18 cellular contexts compared by ENCODE assay signal in genomic region chr17:29757788-29758187, GRCh38.
A peak's percentile ranks its signal among the peaks of the same experiment; 100 is the strongest.
DNase-seq lines count a peak whose midpoint lies in the region; ATAC-seq and TF ChIP-seq lines count a peak whose summit lies in the region.
"Had no signal": no experiment of that assay in that cellular context is flagged by ENCODE, and none has a peak within 500 bp of the region (broad histone marks: within the 10 kb centered on the region; RNA-seq: fewer than 3 reads in every experiment).

No MANE protein-coding gene starts in this region.

- TF ChIP-seq EP300 in transverse colon (IDR thresholded peaks at IDR 0.05; ENCODE audit: low read depth) = no peak

- H3K9me3 ChIP-seq in CD4-positive, alpha-beta memory T cell (ENCODE audit: control insufficient read depth in 1 of 2, low read length in 2 of 2) = no peaks in the 10 kb centered on the region
- H3K9me3 ChIP-seq in transverse colon = no peaks in the 10 kb centered on the region
- H3K9me3 ChIP-seq: colonic mucosa, heart left ventricle, prostate gland, uterus had no signal

- H3K4me1 Mint-ChIP-seq in CD4-positive, alpha-beta memory T cell = peaks cover 21 to 65% (median 41%) of the 10 kb centered on the region in 4 donors
- H3K4me1 Mint-ChIP-seq in activated CD8-positive, alpha-beta T cell treated with anti-CD3 and anti-CD28 coated beads for 36 hours (ENCODE audit: low read depth) = peaks cover 41% of the 10 kb centered on the region
- peaks cover 10 to 72% (median 47%) of the 10 kb centered on the region in 4 donors for H3K4me1 Mint-ChIP-seq in naive thymus-derived CD8-positive, alpha-beta T cell

- TF ChIP-seq CTCF in GM12864 (IDR thresholded peaks at IDR 0.05; ENCODE audit: low read depth, low read length, missing control alignments) (no peak), transverse colon (IDR thresholded peaks at IDR 0.05) (no peak), GM20000 (IDR thresholded peaks at IDR 0.05; ENCODE audit: extremely low read depth, missing control alignments) (no peak)
- TF ChIP-seq CTCF in activated CD8-positive, alpha-beta T cell treated with anti-CD3 and anti-CD28 coated beads for 36 hours (IDR thresholded peaks at IDR 0.05) = no peak

- H3K27me3 ChIP-seq in CD4-positive, alpha-beta memory T cell (ENCODE audit: insufficient read depth, low read length) = no peaks in the 10 kb centered on the region
- no peaks in the 10 kb centered on the region for H3K27me3 ChIP-seq in transverse colon
- H3K27me3 ChIP-seq: colonic mucosa, heart left ventricle, uterus had no signal

- H3K4me3 Mint-ChIP-seq in CD4-positive, alpha-beta memory T cell = peak overlapping the region; percentile 58 to 97 (median 76)
- H3K4me3 Mint-ChIP-seq in activated CD8-positive, alpha-beta T cell treated with anti-CD3 and anti-CD28 coated beads for 36 hours = peak overlapping the region; percentile 56
- peak overlapping the region; percentile 70 to 99 (median 87) for H3K4me3 Mint-ChIP-seq in naive thymus-derived CD8-positive, alpha-beta T cell

- H3K9me3 Mint-ChIP-seq in CD4-positive, alpha-beta memory T cell = peaks cover 0 to 4% (median 0%) of the 10 kb centered on the region in 8 donors
- H3K9me3 Mint-ChIP-seq in activated CD8-positive, alpha-beta T cell treated with anti-CD3 and anti-CD28 coated beads for 36 hours = no peaks in the 10 kb centered on the region
- H3K9me3 Mint-ChIP-seq in naive thymus-derived CD8-positive, alpha-beta T cell = no peaks in the 10 kb centered on the region

- H3K27ac Mint-ChIP-seq in CD4-positive, alpha-beta memory T cell = peak overlapping the region; percentile 24 to 90 (median 67)
- peak overlapping the region; percentile 73 for H3K27ac Mint-ChIP-seq in activated CD8-positive, alpha-beta T cell treated with anti-CD3 and anti-CD28 coated beads for 36 hours
- H3K27ac Mint-ChIP-seq in naive thymus-derived CD8-positive, alpha-beta T cell = peak overlapping the region; percentile 74 to 96 (median 85)

- POLR2A ChIA-PET in CD4-positive, alpha-beta memory T cell (lab: Charles Lee; ENCODE audit: partially characterized antibody) = interaction anchor here (0.8 to 1.3 kb wide), 3 partner anchors 25 to 95 kb away, joined by 3 to 4 read pairs (median 3); no protein-coding TSS in a partner anchor
- POLR2A ChIA-PET in activated CD8-positive, alpha-beta T cell treated with anti-CD3 and anti-CD28 coated beads for 36 hours (lab: Charles Lee) = interaction anchor here (0.6 to 2.3 kb wide), 4 partner anchors 35 to 748 kb away, joined by 3 to 7 read pairs (median 4); no protein-coding TSS in a partner anchor
- POLR2A ChIA-PET in naive thymus-derived CD8-positive, alpha-beta T cell (lab: Charles Lee) = interaction anchor here (0.5 to 1.5 kb wide), 4 partner anchors 34 to 56 kb away, joined by 3 to 5 read pairs (median 4); no protein-coding TSS in a partner anchor

- H3K36me3 ChIP-seq in CD4-positive, alpha-beta memory T cell (ENCODE audit: insufficient read depth, low read length) = peaks cover 5% of the 10 kb centered on the region
- H3K36me3 ChIP-seq in transverse colon = peaks cover 0 to 9% (median 0%) of the 10 kb centered on the region in 4 donors
- H3K36me3 ChIP-seq: colonic mucosa, prostate gland, uterus had no signal

- WGBS in transverse colon (ENCODE audit: low coverage in 1 of 2), 2 donors = 86% methylated on average over 4 of the region's 4 CpGs; no CpG with 5 or more reads in 1 of the 2 donors

- H3K4me1 ChIP-seq in CD4-positive, alpha-beta memory T cell (ENCODE audit: insufficient read depth, low read length) = peaks cover 45% of the 10 kb centered on the region
- peaks cover 0 to 12% (median 3%) of the 10 kb centered on the region in 4 donors for H3K4me1 ChIP-seq in transverse colon
- H3K4me1 ChIP-seq: colonic mucosa, prostate gland, uterus had no signal

- CTCF ChIA-PET in CD4-positive, alpha-beta memory T cell (lab: Charles Lee; ENCODE audit: partially characterized antibody) = interaction anchor here (1.0 to 5.2 kb wide), 4 partner anchors 22 to 141 kb away, joined by 3 to 22 read pairs (median 5); no protein-coding TSS in a partner anchor
- CTCF ChIA-PET in activated CD8-positive, alpha-beta T cell treated with anti-CD3 and anti-CD28 coated beads for 36 hours (lab: Charles Lee) = interaction anchor here (0.6 to 2.2 kb wide), 4 partner anchors 23 to 141 kb away, joined by 3 to 6 read pairs (median 4); no protein-coding TSS in a partner anchor

- no peak overlapping the region for H3K27ac ChIP-seq in CD4-positive, alpha-beta memory T cell (ENCODE audit: low read depth, low read length)
- no peak overlapping the region for H3K27ac ChIP-seq in transverse colon
- H3K27ac ChIP-seq: colonic mucosa, prostate gland, uterus had no signal

- TF ChIP-seq POLR2A in transverse colon (IDR thresholded peaks at IDR 0.05) = no peak

- no peaks in the 10 kb centered on the region for H3K27me3 Mint-ChIP-seq in CD4-positive, alpha-beta memory T cell
- no peaks in the 10 kb centered on the region for H3K27me3 Mint-ChIP-seq in activated CD8-positive, alpha-beta T cell treated with anti-CD3 and anti-CD28 coated beads for 36 hours
- H3K27me3 Mint-ChIP-seq in naive thymus-derived CD8-positive, alpha-beta T cell = no peaks in the 10 kb centered on the region

- intact Hi-C loops in CD4-positive, alpha-beta memory T cell (cut with micrococcal nuclease) = no loop called here
- intact Hi-C loops in activated CD8-positive, alpha-beta T cell treated with anti-CD3 and anti-CD28 coated beads for 36 hours (cut with micrococcal nuclease) = no loop called here
- intact Hi-C loops in transverse colon (cut with DNase I; ENCODE audit: low total_unique reads) = no loop called here

- ATAC-seq in activated CD8-positive, alpha-beta T cell treated with anti-CD3 and anti-CD28 coated beads for 36 hours = no peak
- no peak for ATAC-seq in naive thymus-derived CD8-positive, alpha-beta T cell
- ATAC-seq: esophagus mucosa, heart left ventricle had no signal

- H3K36me3 Mint-ChIP-seq in CD4-positive, alpha-beta memory T cell = peaks cover 0 to 18% of the 10 kb centered on the region in 2 donors
- H3K36me3 Mint-ChIP-seq in activated CD8-positive, alpha-beta T cell treated with anti-CD3 and anti-CD28 coated beads for 36 hours (ENCODE audit: low read depth) = peaks cover 40% of the 10 kb centered on the region
- peaks cover 3 to 35% (median 5%) of the 10 kb centered on the region in 3 donors for H3K36me3 Mint-ChIP-seq in naive thymus-derived CD8-positive, alpha-beta T cell

- DNase-seq in CD4-positive, alpha-beta memory T cell = no peak
- peak; percentile 39 for DNase-seq in GM12864 (ENCODE audit: low read depth)
- DNase-seq in activated CD8-positive, alpha-beta T cell treated with anti-CD3 and anti-CD28 coated beads for 36 hours = peak; percentile 37
- DNase-seq in naive thymus-derived CD8-positive, alpha-beta T cell = no peak
- no peak for DNase-seq in transverse colon
- no peak for DNase-seq in retina
- no peak for DNase-seq in GM20000 (ENCODE audit: low spot score)
- DNase-seq: activated CD4-positive, alpha-beta T cell treated with anti-CD3 and anti-CD28 coated beads, Interleukin-2, amount 50 U/mL, for 48 hours; amygdala; colonic mucosa; HCEC 1CT; heart left ventricle; KG1; NCI-H1436 treated with DMSO at 0.1 percent for 48 hours; NCI-H524; uterus had no signal

- in situ Hi-C loops in transverse colon (cut with MboI; ENCODE audit: low pct_ligation_motif_present in 1 of 4, low pct_unique_long_range_greater_than_20kb in 1 of 4, low sequenced_read_pairs in 3 of 4) = no loop called here

- no peak overlapping the region for H3K4me3 ChIP-seq in CD4-positive, alpha-beta memory T cell (ENCODE audit: low read length in 2 of 2)
- H3K4me3 ChIP-seq in GM12864 (ENCODE audit: low read depth, low read length) = no peak overlapping the region; the same call in 1 of the 2 replicates
- no peak overlapping the region for H3K4me3 ChIP-seq in transverse colon
- H3K4me3 ChIP-seq: colonic mucosa, prostate gland, uterus had no signal

Comparison
In these comparisons a context has a peak if more than half of its experiments do, and no peak if none do; other contexts are left out.
1. DNase-seq: peak in GM12864 (single experiment) and activated CD8-positive, alpha-beta T cell treated with anti-CD3 and anti-CD28 coated beads for 36 hours (single experiment); none in CD4-positive, alpha-beta memory T cell (0 of 5), naive thymus-derived CD8-positive, alpha-beta T cell (0 of 10), transverse colon (single experiment), retina (single experiment) and GM20000 (single experiment).
2. Peak in every context shown above with its lines, with median percentiles within 50 percentile points of each other: H3K27ac Mint-ChIP-seq and H3K4me3 Mint-ChIP-seq.